Comparison of ENCODE assay signal across 2 cellular contexts in genomic region chr11:86153439-86153838, GRCh38.
A peak's percentile ranks its signal among the peaks of the same experiment; 100 is the strongest.
TF ChIP-seq lines count a peak whose summit lies in the region.

No MANE protein-coding gene starts in this region.

TF ChIP-seq in liver, 16 proteins besides CTCF, POLR2A, EP300 and RAD21 (continued from another document):
- peak; percentile 17 for TF ChIP-seq REST (IDR thresholded peaks at IDR 0.05)
- no peak for TF ChIP-seq EGR1 (IDR thresholded peaks at IDR 0.05; ENCODE audit: low read depth in 2 of 2)
- TF ChIP-seq FOXA1 (IDR thresholded peaks at IDR 0.05), result no peak
- no peak for TF ChIP-seq TAF1 (conservative IDR thresholded peaks at IDR 0.05)
- TF ChIP-seq SP1 (IDR thresholded peaks at IDR 0.05), result peak; percentile 53

TF ChIP-seq in HepG2, 621 proteins besides CTCF, POLR2A, EP300 and RAD21 (continued from another document):
- TF ChIP-seq ZNF704 (CRISPR knock-in tag; IDR thresholded peaks at IDR 0.05; ENCODE audit: borderline replicate concordance), result no peak
- TF ChIP-seq MEIS2 (CRISPR knock-in tag; IDR thresholded peaks at IDR 0.05), result no peak
TF ChIP-seq in HepG2: peak in this region for 0.
